5 cellular contexts compared by ENCODE assay signal in genomic region chr10:59212399-59212798, GRCh38. TPM values are rescaled to one million over a fixed set of nuclear protein-coding genes. Genes with fewer than 3 reads are reported as not detected.
"Had no signal": no experiment of that assay in that cellular context is flagged by ENCODE, and none has a peak within 500 bp of the region (broad histone marks: within the 10 kb centered on the region; RNA-seq: fewer than 3 reads in every experiment).

No MANE protein-coding gene starts in this region.

- H3K4me3 ChIP-seq: GM23338 had no signal

- H2AFZ ChIP-seq: GM23338 had no signal

- DNase-seq: H9, HCEC 1CT had no signal

- H3K4me2 ChIP-seq: GM23338 had no signal

RNA-seq across cellular contexts. Expression of gene PHYHIPL, which starts 36.0 kb away (rescaled TPM):
- total RNA-seq: HT-29 had no signal
- polyA plus RNA-seq: IgD-negative memory B cell had no signal
